In genomic region chr11:116831790-116832349, GRCh38 we compare ENCODE assay signal across 24 cellular contexts. TPM values are rescaled to one million over a fixed set of nuclear protein-coding genes. Genes with fewer than 3 reads are reported as not detected.
A peak's percentile ranks its signal among the peaks of the same experiment; 100 is the strongest.
DNase-seq lines count a peak whose midpoint lies in the region; ATAC-seq, FAIRE-seq and TF ChIP-seq lines count a peak whose summit lies in the region.
"Had no signal": no experiment of that assay in that cellular context is flagged by ENCODE, and none has a peak within 500 bp of the region (broad histone marks: within the 10 kb centered on the region; RNA-seq: fewer than 3 reads in every experiment).

No MANE protein-coding gene starts in this region.

- CTCF ChIA-PET in HepG2 (lab: Yijun Ruan, JAX; ENCODE audit: low intra/inter-chr PET ratio, low total read pairs) = interaction anchor here (1.1 kb wide), 2 partner anchors 40 to 41 kb away, joined by 3 read pairs; partner anchors contain the start of gene APOA5

- H3K79me2 ChIP-seq in HepG2 (ENCODE audit: insufficient read depth, low read length) = peaks cover 46% of the 10 kb centered on the region

- no peak overlapping the region for H2AFZ ChIP-seq in HepG2 (ENCODE audit: low read length)

- peak; percentile 0; the same call in 1 of the 3 replicates for ATAC-seq in HepG2
- no peak for ATAC-seq in body of pancreas
- ATAC-seq in HG03097 (IDR thresholded peaks at IDR 0.05; ENCODE audit: low FRiP score, unreplicated experiment) = no peak
- ATAC-seq: A549, HCT116 had no signal

- no peak overlapping the region for H3K4me3 Mint-ChIP-seq in T-helper 1 cell treated with Interleukin-12 subunit alpha and Interleukin-12 subunit beta and Interleukin-4 antibody, amounts not matched to agents 30 μg/mL and 1 μg/mL, for 36 hours
- H3K4me3 Mint-ChIP-seq: CD4-positive, alpha-beta T cell; HFFc6 had no signal

- TF ChIP-seq CTCF in HepG2 (CRISPR knock-in tag; IDR thresholded peaks at IDR 0.05) (no peak), spleen (IDR thresholded peaks at IDR 0.05 in 8 of 11, conservative IDR thresholded peaks at IDR 0.05 in 3 of 11) (no peak), body of pancreas (IDR thresholded peaks at IDR 0.05) (no peak)

- TF ChIP-seq EP300 in HepG2 (IDR thresholded peaks at IDR 0.05; ENCODE audit: low read depth in 2 of 2, low read length in 2 of 2) = no peak
- no peak for TF ChIP-seq EP300 in HepG2 (CRISPR knock-in tag; IDR thresholded peaks at IDR 0.05; ENCODE audit: borderline replicate concordance)

- no TSS peak for BruUV-seq in HepG2 (replicated peaks; lab: Mats Ljungman, UMichigan)

- peak overlapping the region; percentile 79 for H3K4me2 ChIP-seq in HepG2 (ENCODE audit: low read depth, low read length)
- H3K4me2 ChIP-seq: A549 had no signal

- H3K4me1 ChIP-seq in HepG2 (ENCODE audit: insufficient read depth, low read length) (peaks cover 93% of the 10 kb centered on the region), mucosa of stomach (ENCODE audit: control insufficient read depth, insufficient read depth, low read length) (peaks cover 44% of the 10 kb centered on the region), spleen (peaks cover 9 to 24% (median 19%) of the 10 kb centered on the region in 6 donors), body of pancreas (peaks cover 70% of the 10 kb centered on the region)

- DNase-seq in T-helper 1 cell = no peak
- no peak for DNase-seq in HepG2 (ENCODE audit: low spot score)
- peak; percentile 47 for DNase-seq in spleen
- DNase-seq in body of pancreas = no peak
- no peak for DNase-seq in NCI-H510A treated with DMSO at 0.1 percent for 48 hours (lab: John Stamatoyannopoulos, UW)
- DNase-seq: AML-193; CD4-positive, alpha-beta T cell; DMS153; DMS79; GDM1; GOT3; H7; HFFc6 had no signal

- POLR2A ChIA-PET in HepG2 (lab: Yijun Ruan, JAX) = interaction anchor here (0.6 to 18.4 kb wide), 11 partner anchors 8 to 313 kb away, joined by 3 to 1365 read pairs (median 4); partner anchors contain the start of genes APOA5, BUD13 and ZPR1

- no peaks in the 10 kb centered on the region for H3K36me3 Mint-ChIP-seq in T-helper 1 cell treated with Interleukin-12 subunit alpha and Interleukin-12 subunit beta and Interleukin-4 antibody, amounts not matched to agents 30 μg/mL and 1 μg/mL, for 36 hours (ENCODE audit: low read depth)

- H4K20me1 ChIP-seq in HepG2 (ENCODE audit: insufficient read depth, low read length) = peaks cover 9% of the 10 kb centered on the region; the same call in 1 of the 2 replicates

- TF ChIP-seq POLR2A in HepG2 (IDR thresholded peaks at IDR 0.05; ENCODE audit: insufficient read depth in 1 of 2, low read depth in 2 of 2, low read length in 2 of 2) = no peak
- no peak for TF ChIP-seq POLR2A in spleen (IDR thresholded peaks at IDR 0.05)
- no peak for TF ChIP-seq POLR2A in body of pancreas (IDR thresholded peaks at IDR 0.05)

- H3K36me3 ChIP-seq in HepG2 (replicated peaks in 1 of 2; ENCODE audit: control insufficient read depth in 1 of 2, insufficient read depth in 2 of 2, low read length in 2 of 2) = no peaks in the 10 kb centered on the region; a peak in 2 of 5 replicates
- no peaks in the 10 kb centered on the region for H3K36me3 ChIP-seq in mucosa of stomach (ENCODE audit: control insufficient read depth, insufficient read depth, low read length)
- no peaks in the 10 kb centered on the region for H3K36me3 ChIP-seq in spleen
- H3K36me3 ChIP-seq in body of pancreas (replicated peaks in 1 of 2; ENCODE audit: insufficient read depth in 1 of 2, low read depth in 2 of 2) = no peaks in the 10 kb centered on the region

- TF ChIP-seq RAD21 in HepG2 (CRISPR knock-in tag; IDR thresholded peaks at IDR 0.05) = no peak

- peak overlapping the region; percentile 99 for H3K27ac ChIP-seq in HepG2 (ENCODE audit: extremely low read length, insufficient read depth, low read length)
- no peak overlapping the region for H3K27ac ChIP-seq in spleen
- no peak overlapping the region for H3K27ac ChIP-seq in body of pancreas
- H3K27ac ChIP-seq: 22Rv1, A549, C4-2B had no signal

- H3K9ac ChIP-seq in HepG2 (ENCODE audit: insufficient read depth, low read depth, low read length) = peak overlapping the region; percentile 64
- H3K9ac ChIP-seq in mucosa of stomach (ENCODE audit: low read length) = peak overlapping the region; percentile 12

- H3K4me1 Mint-ChIP-seq in T-helper 1 cell treated with Interleukin-12 subunit alpha and Interleukin-12 subunit beta and Interleukin-4 antibody, amounts not matched to agents 30 μg/mL and 1 μg/mL, for 36 hours (ENCODE audit: low read depth) = peaks cover 8% of the 10 kb centered on the region

- H3K9me3 Mint-ChIP-seq in T-helper 1 cell treated with Interleukin-12 subunit alpha and Interleukin-12 subunit beta and Interleukin-4 antibody, amounts not matched to agents 30 μg/mL and 1 μg/mL, for 36 hours = no peaks in the 10 kb centered on the region
- H3K9me3 Mint-ChIP-seq: CD4-positive, alpha-beta T cell; HFFc6 had no signal

- H3K27me3 Mint-ChIP-seq in T-helper 1 cell treated with Interleukin-12 subunit alpha and Interleukin-12 subunit beta and Interleukin-4 antibody, amounts not matched to agents 30 μg/mL and 1 μg/mL, for 36 hours (ENCODE audit: low read depth) = peaks cover 4% of the 10 kb centered on the region
- H3K27me3 Mint-ChIP-seq: CD4-positive, alpha-beta T cell had no signal

- in situ Hi-C loops in HepG2 (cut with HindIII; ENCODE audit: extremely low pct_ligation_motif_present, low pct_unique_long_range_greater_than_20kb) = no loop called here

- 22% methylated on average over 7 of the region's 7 CpGs for WGBS in HepG2 (ENCODE audit: low lambda C conversion rate)
- WGBS in spleen, 5 donors = 90 to 92% (median 91%) methylated on average over 6 to 7 of the region's 7 CpGs
- WGBS in body of pancreas, 2 donors = 73 to 80% methylated on average over 7 of the region's 7 CpGs

- H3K4me3 ChIP-seq in HepG2 (replicated peaks in 1 of 3; ENCODE audit: insufficient read depth in 1 of 3, low read depth in 2 of 3, low read length in 3 of 3) (peak overlapping the region in 1 of 3 experiments; percentile 62; a peak in 2 of 6 replicates), mucosa of stomach (ENCODE audit: low read length) (no peak overlapping the region), spleen (no peak overlapping the region), body of pancreas (no peak overlapping the region)
- H3K4me3 ChIP-seq: A549 had no signal

- H3K9me3 ChIP-seq in HepG2 (ENCODE audit: low read length) = no peaks in the 10 kb centered on the region
- H3K9me3 ChIP-seq in mucosa of stomach (ENCODE audit: control insufficient read depth, low read length) = no peaks in the 10 kb centered on the region
- H3K9me3 ChIP-seq in spleen = no peaks in the 10 kb centered on the region
- no peaks in the 10 kb centered on the region for H3K9me3 ChIP-seq in body of pancreas
- H3K9me3 ChIP-seq: A549 had no signal

- intact Hi-C loops in HepG2 (cut with micrococcal nuclease; ENCODE audit: unreplicated experiment) = no loop called here
- intact Hi-C loops in spleen (cut with DNase I; ENCODE audit: low total_unique reads) = no loop called here
- intact Hi-C loops in body of pancreas (cut with DNase I) = no loop called here

- no peak for FAIRE-seq in HepG2 (lab: Jason Lieb, UNC)
- FAIRE-seq: A549, GM18507 had no signal

- H3K27me3 ChIP-seq in HepG2 (ENCODE audit: control insufficient read depth in 1 of 2, insufficient read depth in 2 of 2, low read length in 2 of 2) (no peaks in the 10 kb centered on the region), mucosa of stomach (ENCODE audit: control insufficient read depth, insufficient read depth, low read length) (no peaks in the 10 kb centered on the region), spleen (replicated peaks in 1 of 7) (peaks cover 0 to 8% (median 0%) of the 10 kb centered on the region in 7 donors), body of pancreas (no peaks in the 10 kb centered on the region)

- peak overlapping the region; percentile 45 for H3K27ac Mint-ChIP-seq in T-helper 1 cell treated with Interleukin-12 subunit alpha and Interleukin-12 subunit beta and Interleukin-4 antibody, amounts not matched to agents 30 μg/mL and 1 μg/mL, for 36 hours
- H3K27ac Mint-ChIP-seq: CD4-positive, alpha-beta T cell; HFFc6 had no signal

RNA-seq across cellular contexts. Expression of gene APOC3, which starts 2.2 kb away (rescaled TPM):
- 179 and 314 TPM in 2 replicates for total RNA-seq in HepG2 (2016; rRNA removed; fragmentation: Illumina TruSeq; extraction: Trizol)
- total RNA-seq in HepG2 (2016; cell fraction: cytosol; rRNA removed; fragmentation: Illumina TruSeq; extraction: Trizol; ENCODE audit: low read depth) = 470 and 617 TPM in 2 replicates
- 191 and 310 TPM in 2 replicates for total RNA-seq in HepG2 (2016; cell fraction: insoluble cytoplasmic fraction; rRNA removed; fragmentation: Illumina TruSeq; extraction: Trizol)
- 250 and 324 TPM in 2 replicates for total RNA-seq in HepG2 (2016; cell fraction: membrane; rRNA removed; fragmentation: Illumina TruSeq; extraction: Trizol)
- total RNA-seq in HepG2 (2016; cell fraction: nucleus; rRNA removed; fragmentation: Illumina TruSeq; extraction: Trizol) = 211 and 238 TPM in 2 replicates
- polyA plus RNA-seq in HepG2 (2011; rRNA removed) = 687 and 1,005 TPM in 2 replicates
- 944 and 988 TPM in 2 replicates for polyA plus RNA-seq in HepG2 (2011; cell fraction: cytosol; rRNA removed)
- 255 and 392 TPM in 2 replicates for polyA plus RNA-seq in HepG2 (2011; cell fraction: nucleus; rRNA removed)
- 921 and 1,213 TPM in 2 replicates for polyA plus RNA-seq in HepG2 (2012)
- polyA plus RNA-seq in HepG2 (2016; cell fraction: cytosol; fragmentation: Illumina TruSeq; extraction: Trizol; ENCODE audit: low read depth) = 724 and 925 TPM in 2 replicates
- 243 and 253 TPM in 2 replicates for polyA plus RNA-seq in HepG2 (2016; cell fraction: insoluble cytoplasmic fraction; fragmentation: Illumina TruSeq; extraction: Trizol; ENCODE audit: low read depth)
- polyA plus RNA-seq in HepG2 (2016; cell fraction: membrane; fragmentation: Illumina TruSeq; extraction: Trizol; ENCODE audit: low read depth) = 332 and 399 TPM in 2 replicates
- 479 and 488 TPM in 2 replicates for polyA plus RNA-seq in HepG2 (2016; cell fraction: nucleus; fragmentation: Illumina TruSeq; extraction: Trizol; ENCODE audit: insufficient read depth, low read depth)
- polyA minus RNA-seq in HepG2 (2011; rRNA and poly(A)+ RNA removed; ENCODE audit: low replicate concordance) = 493 TPM in 1 of 2 replicates, not detected in the other
- polyA minus RNA-seq in HepG2 (2011; cell fraction: cytosol; rRNA and poly(A)+ RNA removed) = 182 and 185 TPM in 2 replicates
- 38.8 and 66.1 TPM in 2 replicates for polyA minus RNA-seq in HepG2 (2011; cell fraction: nucleus; rRNA and poly(A)+ RNA removed)
- total RNA-seq in spleen = not detected
- under 1 TPM in 1 of 3 donors, not detected in 2; 0.70 TPM for polyA plus RNA-seq in spleen
- total RNA-seq in body of pancreas = 1 to 10 TPM in 1 of 2 donors, not detected in 1; 7.3 TPM
- total RNA-seq: CD4-positive, alpha-beta T cell; Daoy; H7; HFFc6; HT-29 had no signal
- polyA plus RNA-seq: A549, BJ had no signal

RNA-seq across cellular contexts. Expression of gene APOA1, which starts 5.6 kb away (rescaled TPM):
- total RNA-seq in HepG2 (2016; rRNA removed; fragmentation: Illumina TruSeq; extraction: Trizol) (2,184 and 5,485 TPM in 2 replicates), spleen (1 to 10 TPM in 3 of 7 donors, under 1 TPM in 2, not detected in 2; 0.44 to 2.2 (median 1.1) TPM), body of pancreas (10 to 100 TPM in 1 of 2 donors, 1 to 10 TPM in 1; 1.0 to 16.8 TPM)
- 1,658 and 1,910 TPM in 2 replicates for total RNA-seq in HepG2 (2016; cell fraction: cytosol; rRNA removed; fragmentation: Illumina TruSeq; extraction: Trizol; ENCODE audit: low read depth)
- total RNA-seq in HepG2 (2016; cell fraction: insoluble cytoplasmic fraction; rRNA removed; fragmentation: Illumina TruSeq; extraction: Trizol) = 2,147 and 5,523 TPM in 2 replicates
- total RNA-seq in HepG2 (2016; cell fraction: membrane; rRNA removed; fragmentation: Illumina TruSeq; extraction: Trizol) = 1,317 and 1,654 TPM in 2 replicates
- 3,708 and 4,228 TPM in 2 replicates for total RNA-seq in HepG2 (2016; cell fraction: nucleus; rRNA removed; fragmentation: Illumina TruSeq; extraction: Trizol)
- polyA plus RNA-seq in HepG2 (2011; rRNA removed) (1,973 and 2,476 TPM in 2 replicates), spleen (1 to 10 TPM; 1.4 to 3.3 (median 1.9) TPM)
- polyA plus RNA-seq in HepG2 (2011; cell fraction: cytosol; rRNA removed) = 3,263 and 3,859 TPM in 2 replicates
- 1,542 and 1,981 TPM in 2 replicates for polyA plus RNA-seq in HepG2 (2011; cell fraction: nucleus; rRNA removed)
- polyA plus RNA-seq in HepG2 (2012) = 3,117 and 3,837 TPM in 2 replicates
- polyA plus RNA-seq in HepG2 (2016; cell fraction: cytosol; fragmentation: Illumina TruSeq; extraction: Trizol; ENCODE audit: low read depth) = 1,826 and 2,113 TPM in 2 replicates
- polyA plus RNA-seq in HepG2 (2016; cell fraction: insoluble cytoplasmic fraction; fragmentation: Illumina TruSeq; extraction: Trizol; ENCODE audit: low read depth) = 1,773 and 1,785 TPM in 2 replicates
- 1,154 and 1,399 TPM in 2 replicates for polyA plus RNA-seq in HepG2 (2016; cell fraction: membrane; fragmentation: Illumina TruSeq; extraction: Trizol; ENCODE audit: low read depth)
- 5,783 and 6,817 TPM in 2 replicates for polyA plus RNA-seq in HepG2 (2016; cell fraction: nucleus; fragmentation: Illumina TruSeq; extraction: Trizol; ENCODE audit: insufficient read depth, low read depth)
- polyA minus RNA-seq in HepG2 (2011; rRNA and poly(A)+ RNA removed; ENCODE audit: low replicate concordance) = 0.49 and 910 TPM in 2 replicates
- polyA minus RNA-seq in HepG2 (2011; cell fraction: cytosol; rRNA and poly(A)+ RNA removed) = 1,155 and 1,457 TPM in 2 replicates
- 210 and 319 TPM in 2 replicates for polyA minus RNA-seq in HepG2 (2011; cell fraction: nucleus; rRNA and poly(A)+ RNA removed)
- total RNA-seq: HFFc6, HT-29 had no signal
- polyA plus RNA-seq: BJ had no signal

RNA-seq across cellular contexts. Expression of gene APOA4, which starts 8.8 kb away (rescaled TPM):
- total RNA-seq in HepG2 (2016; rRNA removed; fragmentation: Illumina TruSeq; extraction: Trizol) = 1.8 and 3.8 TPM in 2 replicates
- total RNA-seq in HepG2 (2016; cell fraction: cytosol; rRNA removed; fragmentation: Illumina TruSeq; extraction: Trizol; ENCODE audit: low read depth) = 1.2 and 2.1 TPM in 2 replicates
- 2.1 and 3.7 TPM in 2 replicates for total RNA-seq in HepG2 (2016; cell fraction: insoluble cytoplasmic fraction; rRNA removed; fragmentation: Illumina TruSeq; extraction: Trizol)
- total RNA-seq in HepG2 (2016; cell fraction: membrane; rRNA removed; fragmentation: Illumina TruSeq; extraction: Trizol) = 2.5 and 3.8 TPM in 2 replicates
- total RNA-seq in HepG2 (2016; cell fraction: nucleus; rRNA removed; fragmentation: Illumina TruSeq; extraction: Trizol) = 1.5 and 3.9 TPM in 2 replicates
- polyA plus RNA-seq in HepG2 (2011; rRNA removed) = 7.2 and 11.0 TPM in 2 replicates
- 9.4 and 10.1 TPM in 2 replicates for polyA plus RNA-seq in HepG2 (2011; cell fraction: cytosol; rRNA removed)
- polyA plus RNA-seq in HepG2 (2011; cell fraction: nucleus; rRNA removed) = 4.4 and 6.4 TPM in 2 replicates
- polyA plus RNA-seq in HepG2 (2012) = 5.7 and 7.6 TPM in 2 replicates
- 1.8 and 2.4 TPM in 2 replicates for polyA plus RNA-seq in HepG2 (2016; cell fraction: cytosol; fragmentation: Illumina TruSeq; extraction: Trizol; ENCODE audit: low read depth)
- 1.6 and 1.8 TPM in 2 replicates for polyA plus RNA-seq in HepG2 (2016; cell fraction: insoluble cytoplasmic fraction; fragmentation: Illumina TruSeq; extraction: Trizol; ENCODE audit: low read depth)
- polyA plus RNA-seq in HepG2 (2016; cell fraction: membrane; fragmentation: Illumina TruSeq; extraction: Trizol; ENCODE audit: low read depth) = 2.4 and 3.3 TPM in 2 replicates
- 3.5 and 4.1 TPM in 2 replicates for polyA plus RNA-seq in HepG2 (2016; cell fraction: nucleus; fragmentation: Illumina TruSeq; extraction: Trizol; ENCODE audit: insufficient read depth, low read depth)
- polyA minus RNA-seq in HepG2 (2011; rRNA and poly(A)+ RNA removed; ENCODE audit: low replicate concordance) = 4.4 TPM in 1 of 2 replicates, not detected in the other
- 2.5 and 3.2 TPM in 2 replicates for polyA minus RNA-seq in HepG2 (2011; cell fraction: cytosol; rRNA and poly(A)+ RNA removed)
- 0.77 and 1.6 TPM in 2 replicates for polyA minus RNA-seq in HepG2 (2011; cell fraction: nucleus; rRNA and poly(A)+ RNA removed)
- not detected for total RNA-seq in spleen
- under 1 TPM in 2 of 3 donors, not detected in 1; 0.05 to 0.16 TPM for polyA plus RNA-seq in spleen
- not detected for total RNA-seq in body of pancreas
- total RNA-seq: CD4-positive, alpha-beta T cell; Daoy; H7; HFFc6; HT-29 had no signal
- polyA plus RNA-seq: A549, BJ had no signal

RNA-seq across cellular contexts. Expression of gene APOA5, which starts 40.2 kb away (rescaled TPM):
- 21.9 and 49.1 TPM in 2 replicates for total RNA-seq in HepG2 (2016; rRNA removed; fragmentation: Illumina TruSeq; extraction: Trizol)
- 4.6 and 4.7 TPM in 2 replicates for total RNA-seq in HepG2 (2016; cell fraction: cytosol; rRNA removed; fragmentation: Illumina TruSeq; extraction: Trizol; ENCODE audit: low read depth)
- total RNA-seq in HepG2 (2016; cell fraction: insoluble cytoplasmic fraction; rRNA removed; fragmentation: Illumina TruSeq; extraction: Trizol) = 16.8 and 55.7 TPM in 2 replicates
- 7.4 and 9.8 TPM in 2 replicates for total RNA-seq in HepG2 (2016; cell fraction: membrane; rRNA removed; fragmentation: Illumina TruSeq; extraction: Trizol)
- 41.1 and 46.7 TPM in 2 replicates for total RNA-seq in HepG2 (2016; cell fraction: nucleus; rRNA removed; fragmentation: Illumina TruSeq; extraction: Trizol)
- 44.0 and 61.4 TPM in 2 replicates for polyA plus RNA-seq in HepG2 (2011; rRNA removed)
- polyA plus RNA-seq in HepG2 (2011; cell fraction: cytosol; rRNA removed) = 50.5 and 63.0 TPM in 2 replicates
- 48.8 and 51.3 TPM in 2 replicates for polyA plus RNA-seq in HepG2 (2011; cell fraction: nucleus; rRNA removed)
- polyA plus RNA-seq in HepG2 (2012) = 32.9 and 35.6 TPM in 2 replicates
- 3.5 and 4.1 TPM in 2 replicates for polyA plus RNA-seq in HepG2 (2016; cell fraction: cytosol; fragmentation: Illumina TruSeq; extraction: Trizol; ENCODE audit: low read depth)
- polyA plus RNA-seq in HepG2 (2016; cell fraction: insoluble cytoplasmic fraction; fragmentation: Illumina TruSeq; extraction: Trizol; ENCODE audit: low read depth) = 17.4 and 19.7 TPM in 2 replicates
- 5.1 and 6.3 TPM in 2 replicates for polyA plus RNA-seq in HepG2 (2016; cell fraction: membrane; fragmentation: Illumina TruSeq; extraction: Trizol; ENCODE audit: low read depth)
- polyA plus RNA-seq in HepG2 (2016; cell fraction: nucleus; fragmentation: Illumina TruSeq; extraction: Trizol; ENCODE audit: insufficient read depth, low read depth) = 67.2 and 70.6 TPM in 2 replicates
- polyA minus RNA-seq in HepG2 (2011; rRNA and poly(A)+ RNA removed; ENCODE audit: low replicate concordance) = 37.9 TPM in 1 of 2 replicates, not detected in the other
- 21.8 and 26.5 TPM in 2 replicates for polyA minus RNA-seq in HepG2 (2011; cell fraction: cytosol; rRNA and poly(A)+ RNA removed)
- 24.4 and 25.6 TPM in 2 replicates for polyA minus RNA-seq in HepG2 (2011; cell fraction: nucleus; rRNA and poly(A)+ RNA removed)
- total RNA-seq in spleen = not detected
- polyA plus RNA-seq in spleen = not detected
- total RNA-seq in body of pancreas = 1 to 10 TPM in 1 of 2 donors, not detected in 1; 2.6 TPM
- total RNA-seq: CD4-positive, alpha-beta T cell; Daoy; HFFc6; HT-29 had no signal
- polyA plus RNA-seq: A549, BJ had no signal

RNA-seq across cellular contexts. Expression of gene ZPR1, which starts 44.0 kb away (rescaled TPM):
- 79.3 and 102 TPM in 2 replicates for total RNA-seq in HepG2 (2016; rRNA removed; fragmentation: Illumina TruSeq; extraction: Trizol)
- 37.7 and 41.8 TPM in 2 replicates for total RNA-seq in HepG2 (2016; cell fraction: cytosol; rRNA removed; fragmentation: Illumina TruSeq; extraction: Trizol; ENCODE audit: low read depth)
- 81.1 and 95.0 TPM in 2 replicates for total RNA-seq in HepG2 (2016; cell fraction: insoluble cytoplasmic fraction; rRNA removed; fragmentation: Illumina TruSeq; extraction: Trizol)
- total RNA-seq in HepG2 (2016; cell fraction: membrane; rRNA removed; fragmentation: Illumina TruSeq; extraction: Trizol) = 74.2 and 83.3 TPM in 2 replicates
- total RNA-seq in HepG2 (2016; cell fraction: nucleus; rRNA removed; fragmentation: Illumina TruSeq; extraction: Trizol) = 52.5 and 60.5 TPM in 2 replicates
- polyA plus RNA-seq in HepG2 (2011; rRNA removed) = 40.0 and 45.2 TPM in 2 replicates
- polyA plus RNA-seq in HepG2 (2011; cell fraction: cytosol; rRNA removed) = 31.7 and 43.5 TPM in 2 replicates
- polyA plus RNA-seq in HepG2 (2011; cell fraction: nucleus; rRNA removed) = 34.9 and 46.0 TPM in 2 replicates
- 28.2 and 35.4 TPM in 2 replicates for polyA plus RNA-seq in HepG2 (2012)
- 55.3 and 55.7 TPM in 2 replicates for polyA plus RNA-seq in HepG2 (2016; cell fraction: cytosol; fragmentation: Illumina TruSeq; extraction: Trizol; ENCODE audit: low read depth)
- polyA plus RNA-seq in HepG2 (2016; cell fraction: insoluble cytoplasmic fraction; fragmentation: Illumina TruSeq; extraction: Trizol; ENCODE audit: low read depth) = 104 and 107 TPM in 2 replicates
- polyA plus RNA-seq in HepG2 (2016; cell fraction: membrane; fragmentation: Illumina TruSeq; extraction: Trizol; ENCODE audit: low read depth) = 67.7 and 70.1 TPM in 2 replicates
- 88.0 and 94.3 TPM in 2 replicates for polyA plus RNA-seq in HepG2 (2016; cell fraction: nucleus; fragmentation: Illumina TruSeq; extraction: Trizol; ENCODE audit: insufficient read depth, low read depth)
- 25.2 and 35.9 TPM in 2 replicates for polyA minus RNA-seq in HepG2 (2011; rRNA and poly(A)+ RNA removed; ENCODE audit: low replicate concordance)
- 28.7 and 36.5 TPM in 2 replicates for polyA minus RNA-seq in HepG2 (2011; cell fraction: cytosol; rRNA and poly(A)+ RNA removed)
- polyA minus RNA-seq in HepG2 (2011; cell fraction: nucleus; rRNA and poly(A)+ RNA removed) = 64.4 and 81.6 TPM in 2 replicates
- 10 to 100 TPM; 20.5 to 47.6 (median 34.4) TPM for total RNA-seq in spleen
- 10 to 100 TPM; 16.2 to 24.0 (median 19.1) TPM for polyA plus RNA-seq in spleen
- total RNA-seq in body of pancreas = 10 to 100 TPM in 1 of 2 donors, 1 to 10 TPM in 1; 4.3 to 36.6 TPM

Comparison
In these comparisons a context has a peak if more than half of its experiments do, and no peak if none do; other contexts are left out.
1. RNA of gene APOC3, which starts 2.2 kb away (total RNA-seq): 179 to 617 TPM in HepG2; 7.3 TPM in body of pancreas and not detected in spleen; every median in the first group is over 10 times any median in the second.
2. RNA of gene APOA1, which starts 5.6 kb away (total RNA-seq): 1,317 to 5,523 TPM in HepG2; 1.0 to 16.8 TPM in body of pancreas and 0.44 to 2.2 TPM in spleen; every median in the first group is over 10 times any median in the second.